In the genomic region with DNA sequence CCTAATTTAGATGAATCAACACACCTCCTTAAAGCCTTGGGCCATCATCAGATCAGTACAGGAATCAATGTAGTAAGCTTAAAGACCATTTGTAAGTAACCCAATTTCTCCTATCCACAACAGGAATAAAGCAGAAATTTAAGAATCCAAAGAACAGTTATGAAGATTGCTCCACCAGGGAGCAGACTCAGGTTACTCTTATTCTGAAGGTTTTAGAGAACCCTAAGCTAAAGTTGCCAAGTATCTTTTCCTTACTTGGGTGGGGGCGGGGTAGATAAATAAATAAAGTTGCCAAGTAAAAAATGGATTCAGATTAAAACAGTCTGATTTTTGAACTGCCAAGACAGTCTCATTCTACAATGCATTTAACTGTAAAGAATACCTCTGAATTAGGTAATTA, we compare ENCODE assay signal across 2 cellular contexts.
TF ChIP-seq lines count a peak whose summit lies in the region.

No MANE protein-coding gene starts in this region.

TF ChIP-seq in SK-N-SH, 30 proteins besides CTCF, POLR2A, EP300 and RAD21 (continued from another document):
- TF ChIP-seq MEF2A (IDR thresholded peaks at IDR 0.05; ENCODE audit: borderline replicate concordance, low read depth) (no peak), RXRA (IDR thresholded peaks at IDR 0.05; ENCODE audit: borderline replicate concordance, low read depth) (no peak), TCF12 (IDR thresholded peaks at IDR 0.05) (no peak), IRF3 (IDR thresholded peaks at IDR 0.05; ENCODE audit: low read depth, low read length) (no peak), RFX5 (IDR thresholded peaks at IDR 0.05; ENCODE audit: low read length) (no peak), JUND (IDR thresholded peaks at IDR 0.05) (no peak)
- TF ChIP-seq, protein P1, sequence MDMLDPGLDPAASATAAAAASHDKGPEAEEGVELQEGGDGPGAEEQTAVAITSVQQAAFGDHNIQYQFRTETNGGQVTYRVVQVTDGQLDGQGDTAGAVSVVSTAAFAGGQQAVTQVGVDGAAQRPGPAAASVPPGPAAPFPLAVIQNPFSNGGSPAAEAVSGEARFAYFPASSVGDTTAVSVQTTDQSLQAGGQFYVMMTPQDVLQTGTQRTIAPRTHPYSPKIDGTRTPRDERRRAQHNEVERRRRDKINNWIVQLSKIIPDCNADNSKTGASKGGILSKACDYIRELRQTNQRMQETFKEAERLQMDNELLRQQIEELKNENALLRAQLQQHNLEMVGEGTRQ (IDR thresholded peaks at IDR 0.05; ENCODE audit: borderline replicate concordance, low read depth, low read length), result no peak

TF ChIP-seq in SK-N-SH treated with all-trans-retinoic acid at 6 μM for 48 hours, 23 proteins besides CTCF, POLR2A, EP300 and RAD21 (continued from another document):
- TF ChIP-seq BACH2 (CRISPR knock-in tag; IDR thresholded peaks at IDR 0.05; ENCODE audit: borderline replicate concordance), result no peak
- TF ChIP-seq CSDC2 (CRISPR knock-in tag; IDR thresholded peaks at IDR 0.05), result no peak
- TF ChIP-seq, protein P2, sequence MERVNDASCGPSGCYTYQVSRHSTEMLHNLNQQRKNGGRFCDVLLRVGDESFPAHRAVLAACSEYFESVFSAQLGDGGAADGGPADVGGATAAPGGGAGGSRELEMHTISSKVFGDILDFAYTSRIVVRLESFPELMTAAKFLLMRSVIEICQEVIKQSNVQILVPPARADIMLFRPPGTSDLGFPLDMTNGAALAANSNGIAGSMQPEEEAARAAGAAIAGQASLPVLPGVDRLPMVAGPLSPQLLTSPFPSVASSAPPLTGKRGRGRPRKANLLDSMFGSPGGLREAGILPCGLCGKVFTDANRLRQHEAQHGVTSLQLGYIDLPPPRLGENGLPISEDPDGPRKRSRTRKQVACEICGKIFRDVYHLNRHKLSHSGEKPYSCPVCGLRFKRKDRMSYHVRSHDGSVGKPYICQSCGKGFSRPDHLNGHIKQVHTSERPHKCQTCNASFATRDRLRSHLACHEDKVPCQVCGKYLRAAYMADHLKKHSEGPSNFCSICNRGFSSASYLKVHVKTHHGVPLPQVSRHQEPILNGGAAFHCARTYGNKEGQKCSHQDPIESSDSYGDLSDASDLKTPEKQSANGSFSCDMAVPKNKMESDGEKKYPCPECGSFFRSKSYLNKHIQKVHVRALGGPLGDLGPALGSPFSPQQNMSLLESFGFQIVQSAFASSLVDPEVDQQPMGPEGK (CRISPR knock-in tag; IDR thresholded peaks at IDR 0.05; ENCODE audit: borderline replicate concordance), result no peak
- TF ChIP-seq, protein P3, sequence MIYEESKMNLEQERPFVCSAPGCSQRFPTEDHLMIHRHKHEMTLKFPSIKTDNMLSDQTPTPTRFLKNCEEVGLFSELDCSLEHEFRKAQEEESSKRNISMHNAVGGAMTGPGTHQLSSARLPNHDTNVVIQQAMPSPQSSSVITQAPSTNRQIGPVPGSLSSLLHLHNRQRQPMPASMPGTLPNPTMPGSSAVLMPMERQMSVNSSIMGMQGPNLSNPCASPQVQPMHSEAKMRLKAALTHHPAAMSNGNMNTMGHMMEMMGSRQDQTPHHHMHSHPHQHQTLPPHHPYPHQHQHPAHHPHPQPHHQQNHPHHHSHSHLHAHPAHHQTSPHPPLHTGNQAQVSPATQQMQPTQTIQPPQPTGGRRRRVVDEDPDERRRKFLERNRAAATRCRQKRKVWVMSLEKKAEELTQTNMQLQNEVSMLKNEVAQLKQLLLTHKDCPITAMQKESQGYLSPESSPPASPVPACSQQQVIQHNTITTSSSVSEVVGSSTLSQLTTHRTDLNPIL (CRISPR knock-in tag; IDR thresholded peaks at IDR 0.05; ENCODE audit: low read depth), result no peak
- TF ChIP-seq TOX (CRISPR knock-in tag; IDR thresholded peaks at IDR 0.05; ENCODE audit: borderline replicate concordance), result no peak
- no peak for TF ChIP-seq POU6F1 (CRISPR knock-in tag; IDR thresholded peaks at IDR 0.05; ENCODE audit: borderline replicate concordance, low read depth)
- no peak for TF ChIP-seq ZC3H10 (CRISPR knock-in tag; IDR thresholded peaks at IDR 0.05)
